In the genomic region with DNA sequence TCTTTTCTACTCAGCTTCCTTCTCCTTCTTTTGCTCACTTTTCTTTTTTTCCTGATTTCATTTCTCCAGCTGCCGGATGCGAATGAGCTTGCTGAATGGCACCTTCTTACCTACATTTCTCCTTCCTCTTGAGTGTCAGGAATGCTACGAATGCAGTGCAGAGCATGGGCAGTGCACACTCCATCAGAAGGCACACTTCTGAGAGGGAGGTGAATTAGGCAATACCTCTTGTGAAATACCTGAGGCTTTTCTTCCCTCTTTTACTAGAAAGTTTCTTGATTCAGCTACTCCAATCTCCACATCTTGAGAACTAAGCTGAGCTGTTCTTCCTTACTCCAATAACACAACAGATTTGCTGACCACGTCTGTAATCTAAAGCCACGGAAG, we compare ENCODE assay signal across 1 cellular context.
A peak's percentile ranks its signal among the peaks of the same experiment; 100 is the strongest.
TF ChIP-seq lines count a peak whose summit lies in the region.

No MANE protein-coding gene starts in this region.

TF ChIP-seq in IMR-90, 13 proteins besides CTCF, POLR2A, EP300 and RAD21:
- TF ChIP-seq USF2 (IDR thresholded peaks at IDR 0.05; ENCODE audit: low read depth, low read length) (no peak), NFE2L2 (IDR thresholded peaks at IDR 0.05; ENCODE audit: low read depth, low read length) (no peak), CEBPB (IDR thresholded peaks at IDR 0.05; ENCODE audit: low read depth, low read length) (peak; percentile 56), MXI1 (IDR thresholded peaks at IDR 0.05; ENCODE audit: borderline replicate concordance, low read depth, low read length) (no peak)
